1 cellular context compared by ENCODE assay signal in the genomic region with DNA sequence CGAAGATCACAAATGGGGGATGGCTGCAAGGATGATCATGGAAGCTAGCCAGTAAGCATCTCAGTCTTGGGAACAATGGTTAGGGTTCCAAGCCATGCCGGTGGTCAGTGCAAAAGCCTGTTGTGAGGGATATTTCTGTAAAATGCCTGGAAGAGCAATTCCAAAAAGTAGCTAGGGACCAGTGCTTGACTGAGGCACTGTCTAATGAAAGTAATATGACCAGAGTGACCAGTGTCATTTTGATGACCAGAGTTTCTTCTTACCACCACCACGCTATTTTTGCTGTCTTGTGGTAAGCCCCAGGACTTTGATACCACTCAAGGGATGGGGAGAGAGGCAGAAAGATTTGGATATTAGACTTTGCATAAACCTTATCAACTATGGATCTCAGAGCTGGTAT.
TF ChIP-seq lines count a peak whose summit lies in the region.

No MANE protein-coding gene starts in this region.

TF ChIP-seq in A549, 52 proteins besides CTCF, POLR2A, EP300 and RAD21 (continued from another document):
- TF ChIP-seq, protein P1, sequence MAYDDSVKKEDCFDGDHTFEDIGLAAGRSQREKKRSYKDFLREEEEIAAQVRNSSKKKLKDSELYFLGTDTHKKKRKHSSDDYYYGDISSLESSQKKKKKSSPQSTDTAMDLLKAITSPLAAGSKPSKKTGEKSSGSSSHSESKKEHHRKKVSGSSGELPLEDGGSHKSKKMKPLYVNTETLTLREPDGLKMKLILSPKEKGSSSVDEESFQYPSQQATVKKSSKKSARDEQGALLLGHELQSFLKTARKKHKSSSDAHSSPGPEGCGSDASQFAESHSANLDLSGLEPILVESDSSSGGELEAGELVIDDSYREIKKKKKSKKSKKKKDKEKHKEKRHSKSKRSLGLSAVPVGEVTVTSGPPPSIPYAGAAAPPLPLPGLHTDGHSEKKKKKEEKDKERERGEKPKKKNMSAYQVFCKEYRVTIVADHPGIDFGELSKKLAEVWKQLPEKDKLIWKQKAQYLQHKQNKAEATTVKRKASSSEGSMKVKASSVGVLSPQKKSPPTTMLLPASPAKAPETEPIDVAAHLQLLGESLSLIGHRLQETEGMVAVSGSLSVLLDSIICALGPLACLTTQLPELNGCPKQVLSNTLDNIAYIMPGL (CRISPR knock-in tag; IDR thresholded peaks at IDR 0.05; ENCODE audit: borderline replicate concordance), result no peak
- TF ChIP-seq MYC (IDR thresholded peaks at IDR 0.05; ENCODE audit: borderline replicate concordance, low read length) (no peak), NPAS2 (CRISPR knock-in tag; IDR thresholded peaks at IDR 0.05; ENCODE audit: borderline replicate concordance) (no peak), GATA3 (IDR thresholded peaks at IDR 0.05; ENCODE audit: borderline replicate concordance) (no peak), ZSCAN20 (CRISPR knock-in tag; IDR thresholded peaks at IDR 0.05) (no peak), JUN (IDR thresholded peaks at IDR 0.05) (no peak), HOXA7 (CRISPR knock-in tag; IDR thresholded peaks at IDR 0.05) (no peak), FOSL2 (IDR thresholded peaks at IDR 0.05) (no peak), FOSL2 (CRISPR knock-in tag; IDR thresholded peaks at IDR 0.05) (no peak), TP53 (CRISPR knock-in tag; IDR thresholded peaks at IDR 0.05) (no peak), CBX8 (IDR thresholded peaks at IDR 0.05) (no peak), MAFK (IDR thresholded peaks at IDR 0.05; ENCODE audit: partially characterized antibody) (no peak), SMC3 (IDR thresholded peaks at IDR 0.05) (no peak), CBX2 (IDR thresholded peaks at IDR 0.05; ENCODE audit: borderline replicate concordance, low read depth) (no peak), ZNF302 (CRISPR knock-in tag; IDR thresholded peaks at IDR 0.05) (no peak), SREBF2 (IDR thresholded peaks at IDR 0.05) (no peak), HDAC2 (IDR thresholded peaks at IDR 0.05) (no peak)
- TF ChIP-seq, protein P2, sequence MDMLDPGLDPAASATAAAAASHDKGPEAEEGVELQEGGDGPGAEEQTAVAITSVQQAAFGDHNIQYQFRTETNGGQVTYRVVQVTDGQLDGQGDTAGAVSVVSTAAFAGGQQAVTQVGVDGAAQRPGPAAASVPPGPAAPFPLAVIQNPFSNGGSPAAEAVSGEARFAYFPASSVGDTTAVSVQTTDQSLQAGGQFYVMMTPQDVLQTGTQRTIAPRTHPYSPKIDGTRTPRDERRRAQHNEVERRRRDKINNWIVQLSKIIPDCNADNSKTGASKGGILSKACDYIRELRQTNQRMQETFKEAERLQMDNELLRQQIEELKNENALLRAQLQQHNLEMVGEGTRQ (IDR thresholded peaks at IDR 0.05), result no peak
- TF ChIP-seq, protein P3, sequence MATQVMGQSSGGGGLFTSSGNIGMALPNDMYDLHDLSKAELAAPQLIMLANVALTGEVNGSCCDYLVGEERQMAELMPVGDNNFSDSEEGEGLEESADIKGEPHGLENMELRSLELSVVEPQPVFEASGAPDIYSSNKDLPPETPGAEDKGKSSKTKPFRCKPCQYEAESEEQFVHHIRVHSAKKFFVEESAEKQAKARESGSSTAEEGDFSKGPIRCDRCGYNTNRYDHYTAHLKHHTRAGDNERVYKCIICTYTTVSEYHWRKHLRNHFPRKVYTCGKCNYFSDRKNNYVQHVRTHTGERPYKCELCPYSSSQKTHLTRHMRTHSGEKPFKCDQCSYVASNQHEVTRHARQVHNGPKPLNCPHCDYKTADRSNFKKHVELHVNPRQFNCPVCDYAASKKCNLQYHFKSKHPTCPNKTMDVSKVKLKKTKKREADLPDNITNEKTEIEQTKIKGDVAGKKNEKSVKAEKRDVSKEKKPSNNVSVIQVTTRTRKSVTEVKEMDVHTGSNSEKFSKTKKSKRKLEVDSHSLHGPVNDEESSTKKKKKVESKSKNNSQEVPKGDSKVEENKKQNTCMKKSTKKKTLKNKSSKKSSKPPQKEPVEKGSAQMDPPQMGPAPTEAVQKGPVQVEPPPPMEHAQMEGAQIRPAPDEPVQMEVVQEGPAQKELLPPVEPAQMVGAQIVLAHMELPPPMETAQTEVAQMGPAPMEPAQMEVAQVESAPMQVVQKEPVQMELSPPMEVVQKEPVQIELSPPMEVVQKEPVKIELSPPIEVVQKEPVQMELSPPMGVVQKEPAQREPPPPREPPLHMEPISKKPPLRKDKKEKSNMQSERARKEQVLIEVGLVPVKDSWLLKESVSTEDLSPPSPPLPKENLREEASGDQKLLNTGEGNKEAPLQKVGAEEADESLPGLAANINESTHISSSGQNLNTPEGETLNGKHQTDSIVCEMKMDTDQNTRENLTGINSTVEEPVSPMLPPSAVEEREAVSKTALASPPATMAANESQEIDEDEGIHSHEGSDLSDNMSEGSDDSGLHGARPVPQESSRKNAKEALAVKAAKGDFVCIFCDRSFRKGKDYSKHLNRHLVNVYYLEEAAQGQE (IDR thresholded peaks at IDR 0.05), result no peak
TF ChIP-seq in A549: peak in this region for 0.
